ENCODE assay signal across 14 cellular contexts in the genomic region with DNA sequence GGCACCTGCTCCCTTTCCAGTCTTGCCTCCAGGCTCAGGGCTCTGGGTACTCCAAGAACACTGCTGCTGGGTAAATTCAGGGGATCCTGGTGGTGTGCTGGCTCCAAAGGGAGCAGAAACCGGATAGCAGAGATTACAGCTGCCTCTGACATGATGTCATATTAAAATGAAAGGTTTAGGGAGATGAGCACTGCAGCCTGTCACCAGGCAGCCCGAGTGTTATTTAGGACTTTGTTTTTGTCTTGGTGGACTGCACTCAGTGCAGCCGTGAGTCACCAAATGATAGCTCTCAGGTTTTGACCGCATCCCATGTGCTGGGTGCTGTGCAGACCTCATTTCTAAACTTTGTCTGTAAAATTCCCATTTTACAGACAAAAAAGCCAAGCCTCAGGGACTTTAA.
DNase-seq lines count a peak whose midpoint lies in the region; ATAC-seq, FAIRE-seq and TF ChIP-seq lines count a peak whose summit lies in the region.
"Had no signal": no experiment of that assay in that cellular context is flagged by ENCODE, and none has a peak within 500 bp of the region (broad histone marks: within the 10 kb centered on the region; RNA-seq: fewer than 3 reads in every experiment).

No MANE protein-coding gene starts in this region.

- TF ChIP-seq EP300 in SK-N-SH (IDR thresholded peaks at IDR 0.05; ENCODE audit: borderline replicate concordance in 1 of 2, low read depth in 1 of 2, low read length in 1 of 2), result no peak; a peak in 1 of 4 replicates

- H4K20me1 ChIP-seq in SK-N-SH (ENCODE audit: insufficient read depth), result no peaks in the 10 kb centered on the region

- H3K4me1 ChIP-seq in SK-N-SH (ENCODE audit: control insufficient read depth in 1 of 2, insufficient read depth in 2 of 2, low read depth in 1 of 2, low read length in 1 of 2) (peaks cover 3 to 9% of the 10 kb centered on the region in 2 experiments; a peak in 2 of 4 replicates), foreskin keratinocyte (no peaks in the 10 kb centered on the region)
- H3K4me1 ChIP-seq: body of pancreas, psoas muscle had no signal

- TF ChIP-seq CTCF in AG04450 (IDR thresholded peaks at IDR 0.05; ENCODE audit: low read depth, low read length) (no peak), SK-N-SH (IDR thresholded peaks at IDR 0.05) (no peak), foreskin keratinocyte (conservative IDR thresholded peaks at IDR 0.05) (no peak)

- WGBS in SK-N-SH (ENCODE audit: low lambda C conversion rate), result 12% methylated on average over 4 of the region's 4 CpGs

- no peak for TF ChIP-seq POLR2A in H54 (IDR thresholded peaks at IDR 0.05; ENCODE audit: low read depth, low read length)

- CTCF ChIA-PET in AG04450 (lab: Charles Lee), result interaction anchor here (1.3 to 2.2 kb wide), 2 partner anchors 43 to 228 kb away, joined by 4 to 7 read pairs; no protein-coding TSS in a partner anchor
- CTCF ChIA-PET in SK-N-SH (lab: Yijun Ruan, JAX), result no interaction called here

- intact Hi-C loops in Right ventricle myocardium inferior (cut with DNase I), result no loop called here

- FAIRE-seq in H54 (lab: Jason Lieb, UNC), result peak; percentile 84

- H3K4me3 ChIP-seq in AG04450 (ENCODE audit: low read depth, low read length) (no peak overlapping the region), SK-N-SH (ENCODE audit: low read depth in 2 of 2, low read length in 1 of 2) (no peak overlapping the region)
- H3K4me3 ChIP-seq: body of pancreas, psoas muscle had no signal

- POLR2A ChIA-PET in AG04450 (lab: Yijun Ruan, JAX), result interaction anchor here (0.5 kb wide), 1 partner anchor 981 kb away, joined by 4 read pairs; no protein-coding TSS in a partner anchor
- POLR2A ChIA-PET in SK-N-SH (lab: Yijun Ruan, JAX), result no interaction called here

- peak; percentile 33 for DNase-seq in AG04450 (ENCODE audit: low read depth, low spot score)
- DNase-seq in H54 (ENCODE audit: insufficient read length, low spot score), result peak; percentile 47
- no peak for DNase-seq in SK-N-SH
- DNase-seq in foreskin keratinocyte, result peak; percentile 46 to 67
- DNase-seq in dedifferentiated amniotic fluid mesenchymal stem cell (ENCODE audit: extremely low spot score), result no peak
- DNase-seq in Right ventricle myocardium inferior (ENCODE audit: missing footprints), result no peak
- DNase-seq: activated CD4-positive, alpha-beta T cell treated with anti-CD3 and anti-CD28 coated beads, Interleukin-2, amount 50 U/mL, for 48 hours; body of pancreas; DMS153; effector CD8-positive, alpha-beta T cell; NCI-H1048; psoas muscle had no signal

- no peaks in the 10 kb centered on the region for H3K79me2 ChIP-seq in SK-N-SH (ENCODE audit: insufficient read depth)

- H3K9me3 ChIP-seq in AG04450 (ENCODE audit: control insufficient read depth, insufficient read depth, low read length), result no peaks in the 10 kb centered on the region
- H3K9me3 ChIP-seq in SK-N-SH, result no peaks in the 10 kb centered on the region
- H3K9me3 ChIP-seq: body of pancreas, psoas muscle had no signal

- no peak overlapping the region for H3K4me2 ChIP-seq in SK-N-SH

- H3K27me3 ChIP-seq in AG04450 (ENCODE audit: control insufficient read depth, insufficient read depth, low read length) (no peaks in the 10 kb centered on the region), SK-N-SH (ENCODE audit: insufficient read depth) (no peaks in the 10 kb centered on the region), foreskin keratinocyte (no peaks in the 10 kb centered on the region)
- H3K27me3 ChIP-seq: body of pancreas had no signal

- H3K9me2 ChIP-seq in SK-N-SH, result no peaks in the 10 kb centered on the region

- no peaks in the 10 kb centered on the region for H3K36me3 ChIP-seq in SK-N-SH (replicated peaks in 1 of 2; ENCODE audit: control insufficient read depth in 1 of 2, insufficient read depth in 2 of 2, low read length in 1 of 2)

- H3K27ac ChIP-seq in AG04450 (ENCODE audit: low read depth, low read length) (no peak overlapping the region), SK-N-SH (ENCODE audit: low read depth in 2 of 2, low read length in 1 of 2) (no peak overlapping the region), foreskin keratinocyte (no peak overlapping the region)
- H3K27ac ChIP-seq: body of pancreas, psoas muscle had no signal

- ATAC-seq in foreskin keratinocyte (peak; percentile 80), HG03025 (IDR thresholded peaks at IDR 0.05; ENCODE audit: low FRiP score, unreplicated experiment) (no peak), Right ventricle myocardium inferior (no peak), HG03565 (IDR thresholded peaks at IDR 0.05; ENCODE audit: unreplicated experiment) (no peak)
- ATAC-seq: body of pancreas, psoas muscle had no signal

- no peak for TF ChIP-seq RAD21 in SK-N-SH (IDR thresholded peaks at IDR 0.05; ENCODE audit: low read length)

- H3F3A ChIP-seq in SK-N-SH (replicated peaks; ENCODE audit: insufficient read depth), result no peaks in the 10 kb centered on the region

- no peak overlapping the region for H3K9ac ChIP-seq in SK-N-SH

- no peak overlapping the region for H2AFZ ChIP-seq in SK-N-SH (ENCODE audit: low read depth)

TF ChIP-seq in SK-N-SH, 30 proteins besides CTCF, POLR2A, EP300 and RAD21 (continues in another document):
- no peak for TF ChIP-seq USF1 (IDR thresholded peaks at IDR 0.05; ENCODE audit: borderline replicate concordance, low read depth)
- no peak for TF ChIP-seq NRF1 (IDR thresholded peaks at IDR 0.05; ENCODE audit: low read depth, low read length)
- TF ChIP-seq POLR2AphosphoS5 (IDR thresholded peaks at IDR 0.05; ENCODE audit: low read depth, low read length), result no peak
- TF ChIP-seq SMC3 (IDR thresholded peaks at IDR 0.05; ENCODE audit: low read depth, low read length), result no peak
- no peak for TF ChIP-seq CHD2 (IDR thresholded peaks at IDR 0.05; ENCODE audit: low read length, partially characterized antibody)
- TF ChIP-seq IRF3 (IDR thresholded peaks at IDR 0.05; ENCODE audit: low read depth, low read length), result no peak
- peak; percentile 50; the same call in 1 of the 2 replicates for TF ChIP-seq PBX3 (IDR thresholded peaks at IDR 0.05)
- TF ChIP-seq GABPA (IDR thresholded peaks at IDR 0.05; ENCODE audit: low read depth), result no peak
- no peak for TF ChIP-seq ZBTB33 (IDR thresholded peaks at IDR 0.05; ENCODE audit: borderline replicate concordance, low read depth)
- TF ChIP-seq SIN3A (IDR thresholded peaks at IDR 0.05; ENCODE audit: borderline replicate concordance, low read depth, low read length), result no peak
- TF ChIP-seq YY1 (IDR thresholded peaks at IDR 0.05; ENCODE audit: low read depth), result no peak
- no peak for TF ChIP-seq FOXM1 (IDR thresholded peaks at IDR 0.05; ENCODE audit: low read depth)
- TF ChIP-seq, protein P1, sequence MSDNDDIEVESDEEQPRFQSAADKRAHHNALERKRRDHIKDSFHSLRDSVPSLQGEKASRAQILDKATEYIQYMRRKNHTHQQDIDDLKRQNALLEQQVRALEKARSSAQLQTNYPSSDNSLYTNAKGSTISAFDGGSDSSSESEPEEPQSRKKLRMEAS (IDR thresholded peaks at IDR 0.05; ENCODE audit: low read depth), result no peak
- TF ChIP-seq TCF12 (IDR thresholded peaks at IDR 0.05), result 0 out of 2 replicates have a peak, but pooled peaks have one; percentile 4
- no peak for TF ChIP-seq RFX5 (IDR thresholded peaks at IDR 0.05; ENCODE audit: low read length)

Comparison
In these comparisons a context has a peak if more than half of its experiments do, and no peak if none do; other contexts are left out.
1. DNase-seq: peak in AG04450 (single experiment), H54 (single experiment) and foreskin keratinocyte (2 of 2); none in SK-N-SH (single experiment), dedifferentiated amniotic fluid mesenchymal stem cell (single experiment) and Right ventricle myocardium inferior (single experiment).